8 cellular contexts compared by ENCODE assay signal in genomic region chr15:57503051-57503702, GRCh38.
DNase-seq lines count a peak whose midpoint lies in the region; ATAC-seq, FAIRE-seq and TF ChIP-seq lines count a peak whose summit lies in the region.
"Had no signal": no experiment of that assay in that cellular context is flagged by ENCODE, and none has a peak within 500 bp of the region (broad histone marks: within the 10 kb centered on the region; RNA-seq: fewer than 3 reads in every experiment).

No MANE protein-coding gene starts in this region.

- TF ChIP-seq POLR2A in endothelial cell of umbilical vein (IDR thresholded peaks at IDR 0.05; ENCODE audit: low read depth, low read length) (no peak), spleen (IDR thresholded peaks at IDR 0.05) (no peak)

- intact Hi-C loops in endothelial cell of umbilical vein (cut with micrococcal nuclease) (no loop called here), spleen (cut with DNase I; ENCODE audit: low total_unique reads) (no loop called here)

- POLR2A ChIA-PET in endothelial cell of umbilical vein (lab: Charles Lee) = no interaction called here

- H3K4me1 ChIP-seq in endothelial cell of umbilical vein (ENCODE audit: control insufficient read depth, extremely low read depth, insufficient read depth, low read length) (peaks cover 30% of the 10 kb centered on the region), osteoblast (ENCODE audit: insufficient read depth, low read length) (peaks cover 11% of the 10 kb centered on the region), spleen (no peaks in the 10 kb centered on the region)

- CTCF ChIA-PET in endothelial cell of umbilical vein (lab: Charles Lee) = interaction anchor here (1.0 to 4.3 kb wide), 8 partner anchors 9 to 162 kb away, joined by 3 to 30 read pairs (median 4); no protein-coding TSS in a partner anchor

- BruUV-seq in endothelial cell of umbilical vein (replicated peaks; lab: Mats Ljungman, UMichigan) = no TSS peak

- ATAC-seq in GM18909 (IDR thresholded peaks at IDR 0.05; ENCODE audit: poor library complexity, unreplicated experiment) = no peak

- H3K27ac ChIP-seq in endothelial cell of umbilical vein (ENCODE audit: insufficient read depth, low read depth, low read length) (no peak overlapping the region), osteoblast (ENCODE audit: low read depth, low read length) (no peak overlapping the region), spleen (no peak overlapping the region)

- H3K27me3 ChIP-seq in MG63 (no peaks in the 10 kb centered on the region), endothelial cell of umbilical vein (ENCODE audit: control insufficient read depth in 2 of 2, insufficient read depth in 2 of 2, low read length in 2 of 2) (no peaks in the 10 kb centered on the region), osteoblast (ENCODE audit: insufficient read depth, low read length) (no peaks in the 10 kb centered on the region), spleen (replicated peaks in 1 of 7) (no peaks in the 10 kb centered on the region)

- dilution Hi-C loops in endothelial cell of umbilical vein (cut with MboI; ENCODE audit: extremely low pct_ligation_motif_present, low sequenced_read_pairs) = no loop called here

- no peak for FAIRE-seq in endothelial cell of umbilical vein (lab: Jason Lieb, UNC)

- DNase-seq in MG63 (peak; percentile 77), endothelial cell of umbilical vein (ENCODE audit: low read depth, low spot score) (no peak), osteoblast (ENCODE audit: insufficient read length, low spot score, missing footprints) (peak; percentile 32), NCI-H2171 (lab: John Stamatoyannopoulos, UW) (no peak), spleen (no peak)
- DNase-seq: NCI-H1048 had no signal

- no peaks in the 10 kb centered on the region for H3K9me1 ChIP-seq in endothelial cell of umbilical vein (replicated peaks; ENCODE audit: control insufficient read depth, extremely low read depth, insufficient read depth, low read length)

- no peak overlapping the region for H2AFZ ChIP-seq in endothelial cell of umbilical vein (ENCODE audit: low read depth, low read length)
- H2AFZ ChIP-seq in osteoblast (ENCODE audit: low read length) = no peak overlapping the region

- H3K9ac ChIP-seq in endothelial cell of umbilical vein (replicated peaks; ENCODE audit: extremely low read depth, insufficient read depth, low read length) = no peak overlapping the region

- H3K79me2 ChIP-seq in endothelial cell of umbilical vein (ENCODE audit: control insufficient read depth, insufficient read depth, low read length) (no peaks in the 10 kb centered on the region), osteoblast (ENCODE audit: insufficient read depth, low read length) (no peaks in the 10 kb centered on the region)

- TF ChIP-seq CTCF in GM12874 (IDR thresholded peaks at IDR 0.05; ENCODE audit: insufficient read depth, low read depth, low read length) = peak; percentile 46; the same call in 1 of the 2 replicates
- peak; percentile 12 to 14 for TF ChIP-seq CTCF in endothelial cell of umbilical vein (IDR thresholded peaks at IDR 0.05; ENCODE audit: extremely low read depth in 1 of 2, insufficient read depth in 1 of 2, low read depth in 1 of 2, low read length in 2 of 2)
- TF ChIP-seq CTCF in osteoblast (IDR thresholded peaks at IDR 0.05; ENCODE audit: extremely low read depth, low read depth, low read length) = peak; percentile 15
- TF ChIP-seq CTCF in spleen (IDR thresholded peaks at IDR 0.05 in 8 of 11, conservative IDR thresholded peaks at IDR 0.05 in 3 of 11) = no peak

- H3K36me3 ChIP-seq in MG63 (no peaks in the 10 kb centered on the region), endothelial cell of umbilical vein (ENCODE audit: control insufficient read depth in 2 of 2, extremely low read depth in 1 of 2, insufficient read depth in 2 of 2, low read length in 2 of 2) (no peaks in the 10 kb centered on the region), osteoblast (ENCODE audit: insufficient read depth, low read length) (no peaks in the 10 kb centered on the region), spleen (no peaks in the 10 kb centered on the region)

- H3K4me2 ChIP-seq in endothelial cell of umbilical vein (ENCODE audit: insufficient read depth, low read length) (no peak overlapping the region), osteoblast (ENCODE audit: insufficient read depth, low read length) (no peak overlapping the region)

- H4K20me1 ChIP-seq in endothelial cell of umbilical vein (replicated peaks; ENCODE audit: control insufficient read depth, extremely low read depth, insufficient read depth, low read length) (no peaks in the 10 kb centered on the region), osteoblast (ENCODE audit: insufficient read depth, low read length) (no peaks in the 10 kb centered on the region)

- 87 to 97% (median 94%) methylated on average over 5 to 6 of the region's 6 CpGs for WGBS in spleen, 5 donors

- H3K4me3 ChIP-seq in MG63 (no peak overlapping the region), endothelial cell of umbilical vein (replicated peaks in 1 of 3; ENCODE audit: insufficient read depth in 1 of 3, low read depth in 1 of 3, low read length in 3 of 3) (no peak overlapping the region), osteoblast (ENCODE audit: insufficient read depth, low read length) (no peak overlapping the region), spleen (no peak overlapping the region)

- H3K9me3 ChIP-seq in MG63 = no peaks in the 10 kb centered on the region
- no peaks in the 10 kb centered on the region for H3K9me3 ChIP-seq in endothelial cell of umbilical vein (replicated peaks; ENCODE audit: control insufficient read depth, insufficient read depth, low read length)
- H3K9me3 ChIP-seq in osteoblast (ENCODE audit: low read depth, low read length) = no peaks in the 10 kb centered on the region
- no peaks in the 10 kb centered on the region for H3K9me3 ChIP-seq in spleen

TF ChIP-seq in endothelial cell of umbilical vein, 7 proteins besides CTCF, POLR2A, EP300 and RAD21:
- TF ChIP-seq JUN (IDR thresholded peaks at IDR 0.05; ENCODE audit: borderline replicate concordance, insufficient read depth, insufficient read length, low read depth) (no peak), EZH2 (IDR thresholded peaks at IDR 0.05; ENCODE audit: borderline replicate concordance, low read depth, low read length, severe bottlenecking) (no peak), MAX (IDR thresholded peaks at IDR 0.05; ENCODE audit: insufficient read depth, insufficient read length) (no peak), MYC (IDR thresholded peaks at IDR 0.05; ENCODE audit: low read depth, low read length) (no peak), POLR2AphosphoS5 (IDR thresholded peaks at IDR 0.05; ENCODE audit: insufficient read depth, low read depth, low read length) (no peak)

Comparison
In these comparisons a context has a peak if more than half of its experiments do, and no peak if none do; other contexts are left out.
1. CTCF ChIP-seq: peak in GM12874 (single experiment), endothelial cell of umbilical vein (2 of 2) and osteoblast (single experiment); none in spleen (0 of 11).
2. DNase-seq: peak in MG63 (single experiment) and osteoblast (single experiment); none in endothelial cell of umbilical vein (single experiment), NCI-H2171 (single experiment) and spleen (single experiment).